ENCODE assay signal across 8 cellular contexts in the genomic region with DNA sequence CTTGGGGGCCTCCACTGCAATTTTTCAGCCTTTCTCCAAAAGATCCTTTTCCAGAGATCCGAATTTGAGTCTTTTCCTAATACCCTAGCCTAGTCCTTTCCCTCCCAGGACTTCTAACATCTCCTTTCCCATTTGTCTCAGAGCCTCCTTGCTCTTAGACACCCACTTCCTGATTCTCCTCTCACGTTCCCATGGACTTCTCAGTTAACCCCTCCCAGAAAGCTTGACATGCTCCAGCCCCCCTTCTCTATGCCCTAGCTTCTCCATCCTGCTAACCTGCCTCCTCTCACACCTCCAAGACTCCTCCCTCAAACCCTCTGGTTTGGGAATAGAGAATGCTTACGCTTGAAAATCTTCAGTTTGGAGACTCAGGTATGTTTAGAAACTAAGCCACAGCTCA. TPM values are rescaled to one million over a fixed set of nuclear protein-coding genes. Genes with fewer than 3 reads are reported as not detected.
DNase-seq lines count a peak whose midpoint lies in the region; ATAC-seq and TF ChIP-seq lines count a peak whose summit lies in the region.

No MANE protein-coding gene starts in this region.

- H3K36me3 Mint-ChIP-seq in dendritic cell treated with granulocyte-macrophage colony-stimulating factor and Interleukin-4, amounts not matched to agents 40 ng/mL and 50 ng/mL, for 4 days (ENCODE audit: low read depth): peaks cover 76% of the 10 kb centered on the region

- H3K27ac Mint-ChIP-seq in dendritic cell treated with granulocyte-macrophage colony-stimulating factor and Interleukin-4, amounts not matched to agents 40 ng/mL and 50 ng/mL, for 4 days: peak overlapping the region; percentile 67

- no peaks in the 10 kb centered on the region for H3F3A ChIP-seq in neural cell (ENCODE audit: insufficient read depth, low read length, poor library complexity, severe bottlenecking)

- H3K4me3 ChIP-seq in Karpas-422 (ENCODE audit: low read length) (no peak overlapping the region), neural cell (ENCODE audit: low read length) (peak overlapping the region; percentile 85)

- no peaks in the 10 kb centered on the region for H3K9me2 ChIP-seq in Karpas-422 (replicated peaks; ENCODE audit: insufficient read depth, low read length)
- no peaks in the 10 kb centered on the region for H3K9me2 ChIP-seq in neural cell (ENCODE audit: insufficient read depth, low read length)

- no peak overlapping the region for H2AFZ ChIP-seq in Karpas-422 (ENCODE audit: low read length)
- no peak overlapping the region for H2AFZ ChIP-seq in neural cell (ENCODE audit: low read depth, low read length)

- DNase-seq in CD1c-positive myeloid dendritic cell (ENCODE audit: extremely low spot score) (peak; percentile 12), Karpas-422 (no peak), AG20443 (ENCODE audit: low spot score) (no peak), foreskin keratinocyte (no peak)
- DNase-seq in NK-92 treated with Interleukin-12 subunit alpha and Interleukin-12 subunit beta, amount 100 ng/mL, for 24 hours (lab: John Stamatoyannopoulos, UW): no peak

- no peak for TF ChIP-seq EP300 in neural cell (conservative IDR thresholded peaks at IDR 0.05; ENCODE audit: poor library complexity, severe bottlenecking)

- no peak for TF ChIP-seq CTCF in neural cell (IDR thresholded peaks at IDR 0.05; ENCODE audit: poor library complexity, severe bottlenecking)
- no peak for TF ChIP-seq CTCF in foreskin keratinocyte (conservative IDR thresholded peaks at IDR 0.05)

- ATAC-seq in GM21447 (IDR thresholded peaks at IDR 0.05; ENCODE audit: unreplicated experiment) (no peak), foreskin keratinocyte (no peak)

- peak overlapping the region; percentile 64 for H3K4me3 Mint-ChIP-seq in dendritic cell treated with granulocyte-macrophage colony-stimulating factor and Interleukin-4, amounts not matched to agents 40 ng/mL and 50 ng/mL, for 4 days

- H3K36me3 ChIP-seq in Karpas-422 (ENCODE audit: insufficient read depth, low read length) (peaks cover 34% of the 10 kb centered on the region), neural cell (ENCODE audit: insufficient read depth, low read length) (no peaks in the 10 kb centered on the region)

- H3K9ac ChIP-seq in Karpas-422 (ENCODE audit: low read length): peak overlapping the region; percentile 14; the same call in 1 of the 2 replicates
- H3K9ac ChIP-seq in neural cell (ENCODE audit: low read length): peak overlapping the region; percentile 38

- H3K4me2 ChIP-seq in Karpas-422 (ENCODE audit: low read depth, low read length, poor library complexity, severe bottlenecking) (peak overlapping the region; percentile 33), neural cell (ENCODE audit: low read length) (peak overlapping the region; percentile 44)

- H3K27me3 ChIP-seq in Karpas-422 (ENCODE audit: low read length): no peaks in the 10 kb centered on the region
- no peaks in the 10 kb centered on the region for H3K27me3 ChIP-seq in neural cell (ENCODE audit: insufficient read depth, low read depth, low read length)
- H3K27me3 ChIP-seq in foreskin keratinocyte: no peaks in the 10 kb centered on the region

- H3K79me2 ChIP-seq in Karpas-422 (ENCODE audit: low read length) (peaks cover 56% of the 10 kb centered on the region), neural cell (replicated peaks; ENCODE audit: insufficient read depth, low read length) (peaks cover 45% of the 10 kb centered on the region)

- intact Hi-C loops in dendritic cell treated with granulocyte-macrophage colony-stimulating factor and Interleukin-4, amounts not matched to agents 40 ng/mL and 50 ng/mL, for 4 days (cut with micrococcal nuclease): loop anchor here (10.0 kb wide), 1 partner anchor 119 kb away; no protein-coding TSS in a partner anchor

- H3K9me3 Mint-ChIP-seq in dendritic cell treated with granulocyte-macrophage colony-stimulating factor and Interleukin-4, amounts not matched to agents 40 ng/mL and 50 ng/mL, for 4 days: no peaks in the 10 kb centered on the region

- H3K4me1 ChIP-seq in Karpas-422 (ENCODE audit: low read length) (peaks cover 33% of the 10 kb centered on the region), foreskin keratinocyte (peaks cover 3% of the 10 kb centered on the region)

- H4K20me1 ChIP-seq in Karpas-422 (ENCODE audit: insufficient read depth, low read depth, low read length) (peaks cover 45% of the 10 kb centered on the region), neural cell (ENCODE audit: insufficient read depth) (peaks cover 15% of the 10 kb centered on the region)

- H3K27me3 Mint-ChIP-seq in dendritic cell treated with granulocyte-macrophage colony-stimulating factor and Interleukin-4, amounts not matched to agents 40 ng/mL and 50 ng/mL, for 4 days: no peaks in the 10 kb centered on the region

- H3K4me1 Mint-ChIP-seq in dendritic cell treated with granulocyte-macrophage colony-stimulating factor and Interleukin-4, amounts not matched to agents 40 ng/mL and 50 ng/mL, for 4 days (ENCODE audit: low read depth): peaks cover 37% of the 10 kb centered on the region

- H3K27ac ChIP-seq in Karpas-422 (ENCODE audit: low read length) (no peak overlapping the region), neural cell (ENCODE audit: low read length) (no peak overlapping the region), foreskin keratinocyte (no peak overlapping the region)

- H3K9me3 ChIP-seq in Karpas-422 (ENCODE audit: low read length) (no peaks in the 10 kb centered on the region), neural cell (ENCODE audit: low read length) (no peaks in the 10 kb centered on the region)

- TF ChIP-seq RAD21 in neural cell (conservative IDR thresholded peaks at IDR 0.05): no peak

TF ChIP-seq in neural cell, 6 proteins besides CTCF, POLR2A, EP300 and RAD21:
- TF ChIP-seq REST (IDR thresholded peaks at IDR 0.05; ENCODE audit: borderline replicate concordance) (no peak), TAF1 (IDR thresholded peaks at IDR 0.05; ENCODE audit: low read depth) (no peak), POLR2AphosphoS5 (IDR thresholded peaks at IDR 0.05) (no peak), MXI1 (conservative IDR thresholded peaks at IDR 0.05; ENCODE audit: poor library complexity, severe bottlenecking) (no peak), SMC3 (conservative IDR thresholded peaks at IDR 0.05; ENCODE audit: poor library complexity) (no peak), EZH2 (IDR thresholded peaks at IDR 0.05; ENCODE audit: borderline replicate concordance, insufficient read depth, low read length, poor library complexity, severe bottlenecking) (no peak)

RNA-seq across cellular contexts. Expression of gene UBA1, which starts 2.5 kb away (rescaled TPM):
- 178 and 214 TPM in 2 replicates for total RNA-seq in Karpas-422 (2014; rRNA removed; shearing (Covaris generic); ENCODE audit: low replicate concordance)
- polyA plus RNA-seq in neural cell (132 and 150 TPM in 2 replicates), foreskin keratinocyte (161 and 163 TPM in 2 replicates)
- polyA minus RNA-seq in neural cell: 191 and 195 TPM in 2 replicates
- total RNA-seq in foreskin keratinocyte: 178 and 181 TPM in 2 replicates

RNA-seq across cellular contexts. Expression of gene CDK16, which starts 22.4 kb away (rescaled TPM):
- 45.4 and 45.9 TPM in 2 replicates for total RNA-seq in Karpas-422 (2014; rRNA removed; shearing (Covaris generic); ENCODE audit: low replicate concordance)
- 97.8 and 99.0 TPM in 2 replicates for polyA plus RNA-seq in neural cell
- 151 and 160 TPM in 2 replicates for polyA minus RNA-seq in neural cell
- 84.1 and 94.2 TPM in 2 replicates for total RNA-seq in foreskin keratinocyte
- polyA plus RNA-seq in foreskin keratinocyte: 79.6 and 90.8 TPM in 2 replicates

RNA-seq across cellular contexts. Expression of gene USP11, which starts 36.7 kb away (rescaled TPM):
- 30.9 and 40.7 TPM in 2 replicates for total RNA-seq in Karpas-422 (2014; rRNA removed; shearing (Covaris generic); ENCODE audit: low replicate concordance)
- 184 and 215 TPM in 2 replicates for polyA plus RNA-seq in neural cell
- polyA minus RNA-seq in neural cell: 272 and 301 TPM in 2 replicates
- total RNA-seq in foreskin keratinocyte: 14.1 and 15.6 TPM in 2 replicates
- polyA plus RNA-seq in foreskin keratinocyte: 10.5 and 12.0 TPM in 2 replicates

RNA-seq across cellular contexts. Expression of gene RBM10, which starts 51.1 kb away (rescaled TPM):
- total RNA-seq in Karpas-422 (2014; rRNA removed; shearing (Covaris generic); ENCODE audit: low replicate concordance): 32.5 and 47.0 TPM in 2 replicates
- polyA plus RNA-seq in neural cell (53.1 and 64.9 TPM in 2 replicates), foreskin keratinocyte (31.8 and 34.3 TPM in 2 replicates)
- polyA minus RNA-seq in neural cell: 63.9 and 75.5 TPM in 2 replicates
- 47.4 and 51.4 TPM in 2 replicates for total RNA-seq in foreskin keratinocyte

RNA-seq across cellular contexts. Expression of gene NDUFB11, which starts 51.6 kb away (rescaled TPM):
- total RNA-seq in Karpas-422 (2014; rRNA removed; shearing (Covaris generic); ENCODE audit: low replicate concordance): 122 and 154 TPM in 2 replicates
- 184 and 195 TPM in 2 replicates for polyA plus RNA-seq in neural cell
- 53.6 and 67.1 TPM in 2 replicates for polyA minus RNA-seq in neural cell
- total RNA-seq in foreskin keratinocyte: 84.7 and 94.3 TPM in 2 replicates
- polyA plus RNA-seq in foreskin keratinocyte: 124 and 134 TPM in 2 replicates
